Comparison of ENCODE assay signal across 11 cellular contexts in the genomic region with DNA sequence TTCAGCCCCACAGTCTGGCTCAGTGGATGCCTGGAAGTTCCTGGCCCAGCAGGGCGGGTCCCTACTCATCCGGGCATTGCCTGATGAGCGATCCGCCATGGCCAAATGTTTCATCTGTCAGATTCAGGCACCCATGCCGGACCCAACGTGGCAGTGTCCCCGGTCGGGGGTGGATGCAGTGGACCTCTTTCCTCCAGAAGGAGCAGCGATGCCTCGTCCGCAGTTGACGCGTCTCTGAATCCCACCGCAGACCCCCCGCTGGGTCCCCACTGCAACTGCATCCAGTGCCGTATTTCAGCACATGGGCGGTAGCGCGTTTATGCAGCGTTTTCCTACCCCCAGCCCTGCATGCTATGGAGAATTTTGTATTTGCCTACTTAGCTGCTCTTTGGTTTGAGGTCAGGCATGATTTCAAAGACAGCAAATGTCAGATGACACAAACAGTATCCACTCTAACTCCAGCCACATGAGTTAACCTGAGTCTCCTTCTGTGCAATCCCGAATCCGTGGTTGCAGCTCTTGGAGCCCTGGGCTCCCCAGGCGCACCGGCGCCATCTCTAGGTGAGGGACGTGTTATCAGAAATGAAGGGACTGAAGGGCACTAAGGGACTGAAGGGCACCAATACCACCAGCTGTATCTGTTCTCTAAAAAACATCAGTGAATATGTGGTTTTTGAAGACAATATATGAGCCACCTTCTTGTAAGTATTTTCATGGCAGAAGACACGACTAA.
DNase-seq lines count a peak whose midpoint lies in the region; ATAC-seq, FAIRE-seq and TF ChIP-seq lines count a peak whose summit lies in the region.
"Had no signal": no experiment of that assay in that cellular context is flagged by ENCODE, and none has a peak within 500 bp of the region (broad histone marks: within the 10 kb centered on the region; RNA-seq: fewer than 3 reads in every experiment).

No MANE protein-coding gene starts in this region.

- no peaks in the 10 kb centered on the region for H3K36me3 Mint-ChIP-seq in chondrocyte (ENCODE audit: low read depth)

- H3K27ac Mint-ChIP-seq in chondrocyte (ENCODE audit: unreplicated experiment), result no peak overlapping the region
- H3K27ac Mint-ChIP-seq: activated B cell treated with CpG ODN at 0.5 μM for 24 hours; dendritic cell treated with granulocyte-macrophage colony-stimulating factor and Interleukin-4, amounts not matched to agents 40 ng/mL and 50 ng/mL, for 4 days had no signal

- DNase-seq in NCI-H1092 (lab: John Stamatoyannopoulos, UW) (peak; percentile 35), chondrocyte (ENCODE audit: low spot score) (no peak), nucleus accumbens (lab: John Stamatoyannopoulos, UW) (peak in 36 of 56 donors; percentile 1 to 71 (median 13)), NCI-H82 treated with DMSO at 0.1 percent for 48 hours (lab: John Stamatoyannopoulos, UW; ENCODE audit: unreplicated experiment) (no peak), RKO (ENCODE audit: low spot score) (no peak)
- DNase-seq: activated B cell treated with CpG ODN at 0.5 μM for 24 hours; stimulated activated naive CD4-positive, alpha-beta T cell treated with Interleukin-2 at 50 U/mL for 16 hours had no signal

- peaks cover 3% of the 10 kb centered on the region for H3K4me1 Mint-ChIP-seq in chondrocyte (ENCODE audit: low read depth)
- H3K4me1 Mint-ChIP-seq: activated B cell treated with CpG ODN at 0.5 μM for 24 hours had no signal

- peak; percentile 8 for FAIRE-seq in G401.6 (lab: Jason Lieb, UNC)

- no peaks in the 10 kb centered on the region for H3K9me3 Mint-ChIP-seq in chondrocyte (ENCODE audit: low read depth)

- peak; percentile 60 for TF ChIP-seq CTCF in chondrocyte (IDR thresholded peaks at IDR 0.05)

- peaks cover 6% of the 10 kb centered on the region for H3K27me3 Mint-ChIP-seq in chondrocyte (ENCODE audit: low read depth)
- H3K27me3 Mint-ChIP-seq: activated B cell treated with CpG ODN at 0.5 μM for 24 hours had no signal

- no peak overlapping the region for H3K4me3 Mint-ChIP-seq in chondrocyte (ENCODE audit: unreplicated experiment)
- H3K4me3 Mint-ChIP-seq: activated B cell treated with CpG ODN at 0.5 μM for 24 hours; dendritic cell treated with granulocyte-macrophage colony-stimulating factor and Interleukin-4, amounts not matched to agents 40 ng/mL and 50 ng/mL, for 4 days had no signal

- ATAC-seq in GM19467 (IDR thresholded peaks at IDR 0.05; ENCODE audit: unreplicated experiment) (no peak), HG03159 (IDR thresholded peaks at IDR 0.05; ENCODE audit: unreplicated experiment) (no peak)

Comparison
In these comparisons a context has a peak if more than half of its experiments do, and no peak if none do; other contexts are left out.
1. DNase-seq: peak in NCI-H1092 (single experiment) and nucleus accumbens (36 of 56); none in chondrocyte (single experiment), NCI-H82 treated with DMSO at 0.1 percent for 48 hours (single experiment) and RKO (single experiment).